29 cellular contexts compared by ENCODE assay signal in the genomic region with DNA sequence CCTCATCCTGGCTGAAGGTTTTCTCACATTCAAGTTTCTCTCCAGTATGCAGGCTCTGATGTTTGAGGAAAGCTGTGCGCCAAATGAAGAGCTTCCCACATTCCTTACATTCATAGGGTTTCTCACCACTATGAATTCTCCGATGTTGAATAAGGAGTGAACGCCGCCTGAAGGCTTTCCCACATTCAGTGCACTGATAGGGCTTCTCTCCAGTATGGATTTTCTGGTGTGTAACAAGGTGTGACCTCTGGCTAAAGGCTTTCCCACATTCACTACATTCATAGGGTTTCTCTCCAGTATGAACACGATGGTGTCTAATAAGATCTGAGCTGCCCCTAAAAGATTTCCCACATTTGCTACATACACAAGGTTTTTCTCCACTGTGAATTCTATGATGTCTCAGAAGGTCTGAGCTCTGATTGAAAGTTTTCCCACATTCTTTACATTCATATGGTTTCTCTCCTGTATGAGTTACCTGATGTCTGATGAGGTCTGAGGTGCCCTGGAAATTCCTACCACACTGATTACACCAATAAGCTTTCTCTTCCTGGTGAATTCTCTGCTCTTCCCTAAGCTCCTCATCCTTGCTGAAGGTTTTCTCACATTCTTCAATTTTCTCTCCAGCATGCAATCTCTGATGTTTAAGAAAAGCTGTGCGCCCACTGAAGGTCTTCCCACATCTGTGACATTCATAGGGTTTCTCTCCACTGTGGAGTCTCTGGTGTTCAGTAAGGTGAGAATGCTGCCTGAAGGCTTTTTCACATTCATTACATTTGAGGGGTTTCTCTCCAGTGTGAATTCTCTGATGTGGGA. TPM values are rescaled to one million over a fixed set of nuclear protein-coding genes. Genes with fewer than 3 reads are reported as not detected.
DNase-seq lines count a peak whose midpoint lies in the region; ATAC-seq, FAIRE-seq and TF ChIP-seq lines count a peak whose summit lies in the region.
"Had no signal": no experiment of that assay in that cellular context is flagged by ENCODE, and none has a peak within 500 bp of the region (broad histone marks: within the 10 kb centered on the region; RNA-seq: fewer than 3 reads in every experiment).

No MANE protein-coding gene starts in this region.

- TF ChIP-seq RAD21 in GM12878 (IDR thresholded peaks at IDR 0.05; ENCODE audit: insufficient read depth, low read depth, low read length): no peak

- SMC1A ChIA-PET in GM12878 (lab: Charles Lee; ENCODE audit: uncharacterized antibody, unreplicated experiment): interaction anchor here (1.7 kb wide), 1 partner anchor 22 kb away, joined by 3 read pairs; no protein-coding TSS in a partner anchor

- in situ Hi-C loops in GM12878 (cut with MboI): loop anchor here (5.0 kb wide), 1 partner anchor 96 kb away; no protein-coding TSS in a partner anchor

- TF ChIP-seq POLR2A in GM12878 (IDR thresholded peaks at IDR 0.05; ENCODE audit: low read depth, low read length): no peak

- WGBS in GM12878 (ENCODE audit: insufficient coverage, insufficient replicate concordance, low lambda C conversion rate, missing lambda C conversion rate): 95% methylated on average over 6 of the region's 6 CpGs

- intact Hi-C loops in activated naive CD4-positive, alpha-beta T cell treated with anti-CD3 and anti-CD28 coated beads for 36 hours (cut with micrococcal nuclease): no loop called here
- intact Hi-C loops in GM12878 (cut with micrococcal nuclease; ENCODE audit: unreplicated experiment): no loop called here

- no peak overlapping the region for H3K4me3 ChIP-seq in GM12878
- H3K4me3 ChIP-seq: breast epithelium, coronary artery, left lung, mucosa of descending colon, SJCRH30 had no signal

- no peak for FAIRE-seq in GM12878 (lab: Jason Lieb, UNC)
- FAIRE-seq: RCC 7860, small intestine had no signal

- no peaks in the 10 kb centered on the region for H3K79me2 ChIP-seq in GM12878 (ENCODE audit: control insufficient read depth, insufficient read depth, low read length)

- no peaks in the 10 kb centered on the region for H3K27me3 ChIP-seq in GM12878 (replicated peaks in 1 of 2; ENCODE audit: control insufficient read depth in 2 of 2, insufficient read depth in 2 of 2, low read length in 1 of 2)
- H3K27me3 ChIP-seq: breast epithelium, left lung, SJCRH30 had no signal

- no peaks in the 10 kb centered on the region for H3K36me3 ChIP-seq in GM12878 (ENCODE audit: control insufficient read depth in 2 of 2, insufficient read depth in 2 of 2, low read length in 1 of 2)
- H3K36me3 ChIP-seq: breast epithelium had no signal

- TF ChIP-seq EP300 in GM12878 (IDR thresholded peaks at IDR 0.05; ENCODE audit: borderline replicate concordance in 1 of 2, control insufficient read depth in 1 of 2, low read depth in 2 of 2, low read length in 2 of 2): no peak

- no peak for DNase-seq in activated naive CD4-positive, alpha-beta T cell treated with anti-CD3 and anti-CD28 coated beads for 36 hours
- DNase-seq in GM12878 (ENCODE audit: low read depth, low spot score) (no peak), memory B cell (ENCODE audit: low spot score in 2 of 2) (no peak), nephron progenitor cell (no peak)
- DNase-seq in stimulated activated CD4-positive, alpha-beta T cell treated with anti-CD3 and anti-CD28 coated beads, Interleukin-1b, Interleukin-23, amount 100 ng/mL, for 48 hours: no peak
- DNase-seq: activated CD4-positive, alpha-beta T cell treated with anti-CD3 and anti-CD28 coated beads, Interleukin-2, amount 50 U/mL, for 1 hour; amniotic stem cell; H9; KG1; left lung; mucosa of descending colon; NCI-H1436; NCI-H510A treated with DMSO at 0.1 percent for 48 hours; occipital lobe; SJCRH30; small intestine; stimulated activated CD4-positive, alpha-beta T cell treated with anti-CD3 and anti-CD28 coated beads, Interleukin-4, amount 100 ng/mL, for 1 hour; stimulated activated naive CD8-positive, alpha-beta T cell treated with anti-CD3 and anti-CD28 coated beads, Interleukin-15, amount 100 ng/mL, for 72 hours; trophoblast cell had no signal

- CTCF ChIA-PET in activated naive CD4-positive, alpha-beta T cell treated with anti-CD3 and anti-CD28 coated beads for 36 hours (lab: Charles Lee): interaction anchor here (0.7 kb wide), 1 partner anchor 8 kb away, joined by 3 read pairs; no protein-coding TSS in a partner anchor
- CTCF ChIA-PET in GM12878 (lab: Yijun Ruan, JAX): interaction anchor here (1.2 kb wide), 1 partner anchor 273 kb away, joined by 4 read pairs; no protein-coding TSS in a partner anchor

- no peak overlapping the region for H3K9ac ChIP-seq in GM12878 (ENCODE audit: control insufficient read depth, insufficient read depth, low read length)

- H4K20me1 ChIP-seq in GM12878 (ENCODE audit: control insufficient read depth, insufficient read depth): no peaks in the 10 kb centered on the region

- H3K4me1 ChIP-seq in GM12878 (ENCODE audit: control insufficient read depth, insufficient read depth, low read length): no peaks in the 10 kb centered on the region
- H3K4me1 ChIP-seq: breast epithelium, left lung, SJCRH30 had no signal

- no peak overlapping the region for H3K4me3 Mint-ChIP-seq in activated naive CD4-positive, alpha-beta T cell treated with anti-CD3 and anti-CD28 coated beads, Interleukin-2, amount 50 U/mL, for 24 hours
- H3K4me3 Mint-ChIP-seq in activated naive CD4-positive, alpha-beta T cell treated with anti-CD3 and anti-CD28 coated beads for 36 hours: no peak overlapping the region
- H3K4me3 Mint-ChIP-seq in memory B cell (no peak overlapping the region), nephron progenitor cell (no peak overlapping the region)
- H3K4me3 Mint-ChIP-seq: H9; stimulated activated naive CD8-positive, alpha-beta T cell treated with anti-CD3 and anti-CD28 coated beads, Interleukin-15, amount 100 ng/mL, for 72 hours; T-helper 2 cell treated with Interferon-gamma antibody and Interleukin-4, amounts not matched to agents 5 μg/mL and 100 μg/mL, for 36 hours had no signal

- no peak for TF ChIP-seq CTCF in GM12878 (IDR thresholded peaks at IDR 0.05 in 2 of 3, conservative IDR thresholded peaks at IDR 0.05 in 1 of 3; ENCODE audit: control insufficient read depth in 2 of 3, extremely low read depth in 1 of 3, insufficient read depth in 1 of 3, low read depth in 3 of 3, low read length in 3 of 3)
- no peak for TF ChIP-seq CTCF in nephron progenitor cell (IDR thresholded peaks at IDR 0.05)

- no peak overlapping the region for H3K27ac ChIP-seq in GM12878 (ENCODE audit: control insufficient read depth, insufficient read depth)
- H3K27ac ChIP-seq: breast epithelium, C4-2B, coronary artery, left lung, SJCRH30, VCaP had no signal

- no peak for ATAC-seq in GM12878
- no peak for ATAC-seq in memory B cell (ENCODE audit: low read depth)
- no peak for ATAC-seq in GM18858 (IDR thresholded peaks at IDR 0.05; ENCODE audit: unreplicated experiment)
- ATAC-seq in GM21390 (IDR thresholded peaks at IDR 0.05; ENCODE audit: unreplicated experiment): no peak
- ATAC-seq: left lung; mucosa of descending colon; stimulated activated naive CD8-positive, alpha-beta T cell treated with anti-CD3 and anti-CD28 coated beads, Interleukin-15, amount 100 ng/mL, for 72 hours had no signal

- peaks cover 64% of the 10 kb centered on the region for H3K9me3 ChIP-seq in GM12878 (replicated peaks; ENCODE audit: control insufficient read depth, insufficient read depth, low read length)

- H3K36me3 Mint-ChIP-seq in activated naive CD4-positive, alpha-beta T cell treated with anti-CD3 and anti-CD28 coated beads, Interleukin-2, amount 50 U/mL, for 24 hours: peaks cover 58% of the 10 kb centered on the region
- H3K36me3 Mint-ChIP-seq in activated naive CD4-positive, alpha-beta T cell treated with anti-CD3 and anti-CD28 coated beads for 36 hours (ENCODE audit: low read depth): peaks cover 84% of the 10 kb centered on the region
- H3K36me3 Mint-ChIP-seq in memory B cell (peaks cover 28% of the 10 kb centered on the region), nephron progenitor cell (ENCODE audit: low read depth) (peaks cover 100% of the 10 kb centered on the region)

- no peaks in the 10 kb centered on the region for H3K4me1 Mint-ChIP-seq in activated naive CD4-positive, alpha-beta T cell treated with anti-CD3 and anti-CD28 coated beads, Interleukin-2, amount 50 U/mL, for 24 hours
- no peaks in the 10 kb centered on the region for H3K4me1 Mint-ChIP-seq in activated naive CD4-positive, alpha-beta T cell treated with anti-CD3 and anti-CD28 coated beads for 36 hours (ENCODE audit: low read depth)
- peaks cover 3% of the 10 kb centered on the region for H3K4me1 Mint-ChIP-seq in memory B cell
- H3K4me1 Mint-ChIP-seq in nephron progenitor cell: no peaks in the 10 kb centered on the region
- H3K4me1 Mint-ChIP-seq: H9; stimulated activated naive CD8-positive, alpha-beta T cell treated with anti-CD3 and anti-CD28 coated beads, Interleukin-15, amount 100 ng/mL, for 72 hours had no signal

- no TSS peak for BruUV-seq in GM12878 (replicated peaks; lab: Mats Ljungman, UMichigan)

- H3K27ac Mint-ChIP-seq in activated naive CD4-positive, alpha-beta T cell treated with anti-CD3 and anti-CD28 coated beads, Interleukin-2, amount 50 U/mL, for 24 hours: peak overlapping the region; percentile 55
- H3K27ac Mint-ChIP-seq in activated naive CD4-positive, alpha-beta T cell treated with anti-CD3 and anti-CD28 coated beads for 36 hours: no peak overlapping the region
- H3K27ac Mint-ChIP-seq in memory B cell: peak overlapping the region; percentile 42
- H3K27ac Mint-ChIP-seq in nephron progenitor cell: no peak overlapping the region
- H3K27ac Mint-ChIP-seq: activated T-helper 2 cell treated with anti-CD3 and anti-CD28 coated beads, Interferon-gamma antibody, Interleukin-2, Interleukin-4, amounts not matched to agents 10 μg/mL and 5 μg/mL and 100 μg/mL, durations not matched to agents 14 hours and 24 hours and 36 hours; H9; stimulated activated naive CD8-positive, alpha-beta T cell treated with anti-CD3 and anti-CD28 coated beads, Interleukin-15, amount 100 ng/mL, for 72 hours; T-helper 2 cell treated with Interferon-gamma antibody and Interleukin-4, amounts not matched to agents 5 μg/mL and 100 μg/mL, for 36 hours had no signal

- H3K9me3 Mint-ChIP-seq in activated naive CD4-positive, alpha-beta T cell treated with anti-CD3 and anti-CD28 coated beads, Interleukin-2, amount 50 U/mL, for 24 hours: peaks cover 5% of the 10 kb centered on the region
- H3K9me3 Mint-ChIP-seq in activated naive CD4-positive, alpha-beta T cell treated with anti-CD3 and anti-CD28 coated beads for 36 hours: peaks cover 74% of the 10 kb centered on the region
- peaks cover 15% of the 10 kb centered on the region for H3K9me3 Mint-ChIP-seq in memory B cell
- H3K9me3 Mint-ChIP-seq in nephron progenitor cell: peaks cover 100% of the 10 kb centered on the region

- H3K27me3 Mint-ChIP-seq in activated naive CD4-positive, alpha-beta T cell treated with anti-CD3 and anti-CD28 coated beads, Interleukin-2, amount 50 U/mL, for 24 hours: no peaks in the 10 kb centered on the region
- no peaks in the 10 kb centered on the region for H3K27me3 Mint-ChIP-seq in activated naive CD4-positive, alpha-beta T cell treated with anti-CD3 and anti-CD28 coated beads for 36 hours (ENCODE audit: low read depth)
- H3K27me3 Mint-ChIP-seq in memory B cell (no peaks in the 10 kb centered on the region), nephron progenitor cell (ENCODE audit: low read depth, poor library complexity) (peaks cover 14% of the 10 kb centered on the region)
- H3K27me3 Mint-ChIP-seq: stimulated activated naive CD8-positive, alpha-beta T cell treated with anti-CD3 and anti-CD28 coated beads, Interleukin-15, amount 100 ng/mL, for 72 hours had no signal

- H3K4me2 ChIP-seq in GM12878 (ENCODE audit: control insufficient read depth, insufficient read depth): no peak overlapping the region

- POLR2A ChIA-PET in GM12878 (lab: Charles Lee): interaction anchor here (0.6 kb wide), 1 partner anchor 228 kb away, joined by 3 read pairs; no protein-coding TSS in a partner anchor

- RAD21 ChIA-PET in GM12878 (lab: Charles Lee; ENCODE audit: unreplicated experiment): no interaction called here

- no peak overlapping the region for H2AFZ ChIP-seq in GM12878 (ENCODE audit: control insufficient read depth, low read depth, low read length)

RNA-seq across cellular contexts. Expression of a gene that starts 8.9 kb away (rescaled TPM):
- total RNA-seq in activated naive CD4-positive, alpha-beta T cell treated with anti-CD3 and anti-CD28 coated beads for 36 hours: 1 to 10 TPM; 3.9 to 4.1 TPM
- total RNA-seq in GM12878 (2013; cell fraction: nucleolus; rRNA removed): 63.6 and 63.9 TPM in 2 replicates
- total RNA-seq in GM12878 (2014; rRNA removed) (12.5 and 13.8 TPM in 2 replicates), GM12878 (2014; rRNA removed; fragmentation: Illumina TruSeq; extraction: Trizol) (13.9 and 14.3 TPM in 2 replicates), GM12878 (2021) (10.1 and 12.1 TPM in 2 replicates)
- polyA plus RNA-seq in GM12878 (2011; ENCODE audit: low read depth): 1.4 TPM
- polyA plus RNA-seq in GM12878 (2011; rRNA removed) (5.5 and 8.8 TPM in 2 replicates), GM12878 (2014; fragmentation: Illumina TruSeq; extraction: Trizol) (11.2 and 11.3 TPM in 2 replicates), GM12878 (2014; fragmentation: Nextera tagmentation; extraction: Ambion mirVana) (1 to 10 TPM in 1 of 2 experiments, under 1 TPM in 1; 0.98 to 1.7 TPM), GM12878 (2014; rRNA removed) (10.3 and 11.6 TPM in 2 replicates), GM12878 (2016; fragmentation: Nextera tagmentation; extraction: Ambion mirVana) (10 to 100 TPM; 10.9 to 12.1 TPM)
- 2.0 and 2.8 TPM in 2 replicates for polyA plus RNA-seq in GM12878 (2011; cell fraction: cytosol; rRNA removed)
- 18.3 and 22.0 TPM in 2 replicates for polyA plus RNA-seq in GM12878 (2011; cell fraction: nucleus; rRNA removed)
- polyA plus RNA-seq in GM12878 (2012): 2.3 and 3.7 TPM in 2 replicates
- 5.5 and 5.6 TPM in 2 replicates for polyA minus RNA-seq in GM12878 (2011; rRNA and poly(A)+ RNA removed)
- polyA minus RNA-seq in GM12878 (2011; cell fraction: cytosol; rRNA and poly(A)+ RNA removed): 2.8 and 3.7 TPM in 2 replicates
- 11.0 and 16.8 TPM in 2 replicates for polyA minus RNA-seq in GM12878 (2011; cell fraction: nucleus; rRNA and poly(A)+ RNA removed)

RNA-seq across cellular contexts. Expression of a gene that starts 51.9 kb away (rescaled TPM):
- not detected for total RNA-seq in activated naive CD4-positive, alpha-beta T cell treated with anti-CD3 and anti-CD28 coated beads for 36 hours
- total RNA-seq in GM12878 (2013; cell fraction: nucleolus; rRNA removed): 247 and 264 TPM in 2 replicates
- 61.8 and 70.4 TPM in 2 replicates for total RNA-seq in GM12878 (2014; rRNA removed)
- total RNA-seq in GM12878 (2014; rRNA removed; fragmentation: Illumina TruSeq; extraction: Trizol): 70.3 and 74.9 TPM in 2 replicates
- 92.2 and 98.9 TPM in 2 replicates for total RNA-seq in GM12878 (2021)
- 129 TPM for polyA plus RNA-seq in GM12878 (2011; ENCODE audit: low read depth)
- 105 and 120 TPM in 2 replicates for polyA plus RNA-seq in GM12878 (2011; rRNA removed)
- polyA plus RNA-seq in GM12878 (2011; cell fraction: cytosol; rRNA removed): 101 and 133 TPM in 2 replicates
- polyA plus RNA-seq in GM12878 (2011; cell fraction: nucleus; rRNA removed): 50.6 and 52.5 TPM in 2 replicates
- polyA plus RNA-seq in GM12878 (2012): 97.2 and 135 TPM in 2 replicates
- 151 and 205 TPM in 2 replicates for polyA plus RNA-seq in GM12878 (2014; fragmentation: Illumina TruSeq; extraction: Trizol)
- polyA plus RNA-seq in GM12878 (2014; fragmentation: Nextera tagmentation; extraction: Ambion mirVana): 100 to 1,000 TPM; 109 TPM
- 85.2 and 97.7 TPM in 2 replicates for polyA plus RNA-seq in GM12878 (2014; rRNA removed)
- 10 to 100 TPM; 56.7 to 62.4 TPM for polyA plus RNA-seq in GM12878 (2016; fragmentation: Nextera tagmentation; extraction: Ambion mirVana)
- 79.6 and 91.8 TPM in 2 replicates for polyA minus RNA-seq in GM12878 (2011; rRNA and poly(A)+ RNA removed)
- polyA minus RNA-seq in GM12878 (2011; cell fraction: cytosol; rRNA and poly(A)+ RNA removed): 26.2 and 40.3 TPM in 2 replicates
- 14.0 and 19.1 TPM in 2 replicates for polyA minus RNA-seq in GM12878 (2011; cell fraction: nucleus; rRNA and poly(A)+ RNA removed)
- total RNA-seq: activated T-helper 2 cell treated with anti-CD3 and anti-CD28 coated beads, Interferon-gamma antibody, Interleukin-2, Interleukin-4, amounts not matched to agents 10 μg/mL and 5 μg/mL and 100 μg/mL, durations not matched to agents 14 hours and 24 hours and 36 hours; H9; SJCRH30 had no signal

Comparison
In these comparisons a context has a peak if more than half of its experiments do, and no peak if none do; other contexts are left out.
1. H3K27ac Mint-ChIP-seq: peak in activated naive CD4-positive, alpha-beta T cell treated with anti-CD3 and anti-CD28 coated beads, Interleukin-2, amount 50 U/mL, for 24 hours (single experiment) and memory B cell (single experiment); none in activated naive CD4-positive, alpha-beta T cell treated with anti-CD3 and anti-CD28 coated beads for 36 hours (single experiment) and nephron progenitor cell (single experiment).
2. RNA of a gene that starts 51.9 kb away (total RNA-seq): 61.8 to 264 TPM in GM12878; not detected in activated naive CD4-positive, alpha-beta T cell treated with anti-CD3 and anti-CD28 coated beads for 36 hours; every median in the first group is over 10 times any median in the second.